26 cellular contexts compared by ENCODE assay signal in genomic region chr13:28723806-28724205, GRCh38.
"Had no signal": no experiment of that assay in that cellular context is flagged by ENCODE, and none has a peak within 500 bp of the region (broad histone marks: within the 10 kb centered on the region; RNA-seq: fewer than 3 reads in every experiment).

No MANE protein-coding gene starts in this region.

- ATAC-seq: effector memory CD8-positive, alpha-beta T cell; esophagus mucosa; gastrocnemius medialis; heart right ventricle; left colon; left lobe of liver; lower lobe of right lung had no signal

- H3K4me3 ChIP-seq: colonic mucosa, esophagus squamous epithelium, gastrocnemius medialis, heart right ventricle, left ventricle myocardium inferior, lower lobe of right lung had no signal

- DNase-seq: colonic mucosa; cortex of kidney; effector CD8-positive, alpha-beta T cell; effector memory CD8-positive, alpha-beta T cell; endodermal cell; erythroblast; esophagus squamous epithelium; foreskin fibroblast; foreskin melanocyte; gastrocnemius medialis; glutamatergic neuron; head of caudate nucleus; heart right ventricle; hippocampal formation; kidney glomerular epithelial cell; left colon; left ventricle myocardium inferior; lower lobe of right lung; mesendoderm; midbrain had no signal

- H3K36me3 ChIP-seq: colonic mucosa, esophagus squamous epithelium, gastrocnemius medialis, heart right ventricle, left ventricle myocardium inferior, lower lobe of right lung had no signal

- FAIRE-seq: endometrium, islet of Langerhans, keratinocyte had no signal

- H3K27ac ChIP-seq: colonic mucosa, epithelial cell of prostate, esophagus squamous epithelium, gastrocnemius medialis, heart right ventricle, left ventricle myocardium inferior, lower lobe of right lung had no signal

- H3K4me1 ChIP-seq: colonic mucosa had no signal

- H3K9me3 ChIP-seq: colonic mucosa, esophagus squamous epithelium, gastrocnemius medialis, heart right ventricle, left ventricle myocardium inferior, lower lobe of right lung had no signal

- H3K27me3 ChIP-seq: colonic mucosa, gastrocnemius medialis, heart right ventricle had no signal
